ENCODE assay signal across 7 cellular contexts in the genomic region with DNA sequence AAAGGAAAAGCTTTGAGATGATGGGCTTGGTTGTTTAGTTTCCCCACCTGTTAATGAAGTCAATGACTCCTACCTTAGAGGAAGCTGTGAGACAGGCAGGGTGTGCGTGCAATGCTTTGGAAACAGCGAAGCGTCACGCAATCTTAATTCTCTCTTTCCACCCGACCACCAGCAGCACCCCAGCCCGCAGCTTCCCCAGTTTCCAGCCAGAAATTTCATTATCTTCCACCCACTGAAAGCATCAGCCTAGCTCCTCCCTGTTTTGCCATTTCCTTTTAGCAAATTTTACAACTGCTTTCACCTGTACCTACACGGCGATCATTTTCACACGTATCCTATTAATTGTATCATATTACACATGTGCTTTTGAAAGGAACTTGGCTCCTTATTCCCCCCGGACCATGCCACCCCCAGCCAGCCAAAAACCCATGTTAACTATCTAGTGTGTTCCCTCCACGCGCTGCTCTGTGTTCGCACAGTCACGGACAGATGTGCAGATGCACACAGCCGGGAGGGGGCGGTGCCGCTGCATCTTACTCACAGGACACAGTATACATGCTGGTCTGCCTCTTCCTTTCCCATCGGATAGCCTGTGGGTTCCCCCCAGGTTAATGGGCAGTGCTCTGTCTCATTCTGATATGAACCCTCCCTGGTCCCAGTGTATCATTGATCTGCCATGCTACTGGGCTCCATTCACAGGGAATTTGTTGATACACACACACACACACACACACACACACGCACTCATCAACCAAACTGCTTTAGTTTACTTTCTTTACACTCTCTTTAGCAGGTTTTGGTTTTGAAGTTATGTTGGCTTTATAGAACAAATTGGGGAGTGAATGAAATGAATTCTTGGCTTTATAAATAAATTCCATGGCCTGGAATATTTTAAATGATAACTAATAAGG. TPM values are rescaled to one million over a fixed set of nuclear protein-coding genes. Genes with fewer than 3 reads are reported as not detected.
DNase-seq lines count a peak whose midpoint lies in the region; ATAC-seq and TF ChIP-seq lines count a peak whose summit lies in the region.

No MANE protein-coding gene starts in this region.

- no peak overlapping the region for H3K27ac Mint-ChIP-seq in nephron

- H3K4me1 Mint-ChIP-seq in nephron, result peaks cover 11% of the 10 kb centered on the region

- ATAC-seq in HG03280 (IDR thresholded peaks at IDR 0.05; ENCODE audit: unreplicated experiment) (peak; percentile 84), upper lobe of left lung (ENCODE audit: low FRiP score in 2 of 2) (peak; percentile 79 to 87)

- no peak overlapping the region for H3K27ac ChIP-seq in effector memory CD4-positive, alpha-beta T cell (ENCODE audit: insufficient read depth, low read length, poor library complexity, severe bottlenecking)
- no peak overlapping the region for H3K27ac ChIP-seq in upper lobe of left lung

- H3K9me3 ChIP-seq in effector memory CD4-positive, alpha-beta T cell (ENCODE audit: control insufficient read depth, low read length), result no peaks in the 10 kb centered on the region
- H3K9me3 ChIP-seq in upper lobe of left lung, result no peaks in the 10 kb centered on the region

- in situ Hi-C loops in GM13977 (cut with MboI; ENCODE audit: low pct_unique_long_range_greater_than_20kb, low sequenced_read_pairs, unreplicated experiment), result no loop called here

- no peaks in the 10 kb centered on the region for H3K4me1 ChIP-seq in effector memory CD4-positive, alpha-beta T cell (ENCODE audit: control insufficient read depth, insufficient read depth, low read length, poor library complexity, severe bottlenecking)
- no peaks in the 10 kb centered on the region for H3K4me1 ChIP-seq in upper lobe of left lung

- H3K4me3 Mint-ChIP-seq in nephron, result no peak overlapping the region

- 57 to 63% methylated on average over 19 of the region's 19 CpGs for WGBS in upper lobe of left lung, 2 donors

- peak overlapping the region; percentile 32 for H3K4me3 ChIP-seq in effector memory CD4-positive, alpha-beta T cell (ENCODE audit: insufficient read depth, low read depth, low read length, poor library complexity, severe bottlenecking)
- no peak overlapping the region for H3K4me3 ChIP-seq in upper lobe of left lung

- peaks cover 64% of the 10 kb centered on the region for H3K36me3 Mint-ChIP-seq in nephron (ENCODE audit: low read depth)

- peak; percentile 78 for TF ChIP-seq CTCF in GM13977 (IDR thresholded peaks at IDR 0.05; ENCODE audit: extremely low read depth, insufficient read depth, missing control alignments)
- peak; percentile 44 to 55 (median 46) for TF ChIP-seq CTCF in nephron (IDR thresholded peaks at IDR 0.05; ENCODE audit: unreplicated experiment in 3 of 3)
- peak in 5 of 6 experiments; percentile 17 to 55 (median 41) for TF ChIP-seq CTCF in upper lobe of left lung (IDR thresholded peaks at IDR 0.05)

- peaks cover 4% of the 10 kb centered on the region for H3K9me3 Mint-ChIP-seq in nephron

- DNase-seq in GM13977 (ENCODE audit: low spot score) (peak; percentile 75), NCI-H526 (lab: John Stamatoyannopoulos, UW) (peak; percentile 57 to 90), upper lobe of left lung (peak; percentile 64 to 86)
- DNase-seq in activated CD4-positive, alpha-beta T cell treated with anti-CD3 and anti-CD28 coated beads, Interleukin-2, amount 50 U/mL, for 4 hours, result peak; percentile 42 to 45
- DNase-seq in effector memory CD4-positive, alpha-beta T cell, result peak in 2 of 3 donors; percentile 5 to 31

- H3K27me3 ChIP-seq in effector memory CD4-positive, alpha-beta T cell (replicated peaks; ENCODE audit: control insufficient read depth, insufficient read depth, low read length, poor library complexity, severe bottlenecking), result no peaks in the 10 kb centered on the region
- H3K27me3 ChIP-seq in upper lobe of left lung, result no peaks in the 10 kb centered on the region

- no peaks in the 10 kb centered on the region for H3K36me3 ChIP-seq in effector memory CD4-positive, alpha-beta T cell (ENCODE audit: control insufficient read depth, insufficient read depth, low read length)
- no peaks in the 10 kb centered on the region for H3K36me3 ChIP-seq in upper lobe of left lung

- TF ChIP-seq EP300 in upper lobe of left lung (IDR thresholded peaks at IDR 0.05), result no peak

- H3K27me3 Mint-ChIP-seq in nephron (ENCODE audit: low read depth), result no peaks in the 10 kb centered on the region

- no peak for TF ChIP-seq POLR2A in upper lobe of left lung (IDR thresholded peaks at IDR 0.05)

RNA-seq across cellular contexts. Expression of gene CYP27C1, which starts 22.4 kb away (rescaled TPM):
- under 1 TPM in 4 of 6 donors, not detected in 2; 0.11 to 0.39 (median 0.14) TPM for total RNA-seq in upper lobe of left lung

Comparison
In these comparisons a context has a peak if more than half of its experiments do, and no peak if none do; other contexts are left out.
1. DNase-seq: peak in every context shown above with its lines; median percentile 75 in GM13977; 75 in upper lobe of left lung; 74 in NCI-H526; 44 in activated CD4-positive, alpha-beta T cell treated with anti-CD3 and anti-CD28 coated beads, Interleukin-2, amount 50 U/mL, for 4 hours; 18 in effector memory CD4-positive, alpha-beta T cell.